Comparison of ENCODE assay signal across 2 cellular contexts in the genomic region with DNA sequence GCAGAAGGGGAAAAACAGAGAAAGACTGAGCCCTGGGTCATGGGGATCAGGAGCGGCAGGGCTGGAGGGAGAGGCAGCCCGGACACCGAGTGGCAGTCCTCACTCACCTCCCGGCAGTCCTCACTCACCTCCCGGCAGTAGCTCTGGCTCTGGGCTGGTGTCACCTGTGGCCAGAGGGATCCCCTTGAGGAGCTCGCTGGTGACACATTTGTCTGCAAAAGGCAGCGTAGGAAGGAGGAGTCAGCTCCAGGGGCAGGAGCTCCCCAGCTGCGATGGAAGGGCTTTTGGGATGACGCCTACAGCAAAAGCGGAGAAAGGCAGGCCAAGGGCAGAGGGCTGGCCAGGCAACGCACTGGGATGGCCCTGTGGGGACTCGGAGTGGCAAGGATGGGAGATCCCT.
TF ChIP-seq lines count a peak whose summit lies in the region.

No MANE protein-coding gene starts in this region.

TF ChIP-seq in SK-N-SH, 30 proteins besides CTCF, POLR2A, EP300 and RAD21 (continued from another document):
- TF ChIP-seq, protein P1, sequence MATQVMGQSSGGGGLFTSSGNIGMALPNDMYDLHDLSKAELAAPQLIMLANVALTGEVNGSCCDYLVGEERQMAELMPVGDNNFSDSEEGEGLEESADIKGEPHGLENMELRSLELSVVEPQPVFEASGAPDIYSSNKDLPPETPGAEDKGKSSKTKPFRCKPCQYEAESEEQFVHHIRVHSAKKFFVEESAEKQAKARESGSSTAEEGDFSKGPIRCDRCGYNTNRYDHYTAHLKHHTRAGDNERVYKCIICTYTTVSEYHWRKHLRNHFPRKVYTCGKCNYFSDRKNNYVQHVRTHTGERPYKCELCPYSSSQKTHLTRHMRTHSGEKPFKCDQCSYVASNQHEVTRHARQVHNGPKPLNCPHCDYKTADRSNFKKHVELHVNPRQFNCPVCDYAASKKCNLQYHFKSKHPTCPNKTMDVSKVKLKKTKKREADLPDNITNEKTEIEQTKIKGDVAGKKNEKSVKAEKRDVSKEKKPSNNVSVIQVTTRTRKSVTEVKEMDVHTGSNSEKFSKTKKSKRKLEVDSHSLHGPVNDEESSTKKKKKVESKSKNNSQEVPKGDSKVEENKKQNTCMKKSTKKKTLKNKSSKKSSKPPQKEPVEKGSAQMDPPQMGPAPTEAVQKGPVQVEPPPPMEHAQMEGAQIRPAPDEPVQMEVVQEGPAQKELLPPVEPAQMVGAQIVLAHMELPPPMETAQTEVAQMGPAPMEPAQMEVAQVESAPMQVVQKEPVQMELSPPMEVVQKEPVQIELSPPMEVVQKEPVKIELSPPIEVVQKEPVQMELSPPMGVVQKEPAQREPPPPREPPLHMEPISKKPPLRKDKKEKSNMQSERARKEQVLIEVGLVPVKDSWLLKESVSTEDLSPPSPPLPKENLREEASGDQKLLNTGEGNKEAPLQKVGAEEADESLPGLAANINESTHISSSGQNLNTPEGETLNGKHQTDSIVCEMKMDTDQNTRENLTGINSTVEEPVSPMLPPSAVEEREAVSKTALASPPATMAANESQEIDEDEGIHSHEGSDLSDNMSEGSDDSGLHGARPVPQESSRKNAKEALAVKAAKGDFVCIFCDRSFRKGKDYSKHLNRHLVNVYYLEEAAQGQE (IDR thresholded peaks at IDR 0.05; ENCODE audit: low read depth, low read length) = no peak
- TF ChIP-seq, protein P2, sequence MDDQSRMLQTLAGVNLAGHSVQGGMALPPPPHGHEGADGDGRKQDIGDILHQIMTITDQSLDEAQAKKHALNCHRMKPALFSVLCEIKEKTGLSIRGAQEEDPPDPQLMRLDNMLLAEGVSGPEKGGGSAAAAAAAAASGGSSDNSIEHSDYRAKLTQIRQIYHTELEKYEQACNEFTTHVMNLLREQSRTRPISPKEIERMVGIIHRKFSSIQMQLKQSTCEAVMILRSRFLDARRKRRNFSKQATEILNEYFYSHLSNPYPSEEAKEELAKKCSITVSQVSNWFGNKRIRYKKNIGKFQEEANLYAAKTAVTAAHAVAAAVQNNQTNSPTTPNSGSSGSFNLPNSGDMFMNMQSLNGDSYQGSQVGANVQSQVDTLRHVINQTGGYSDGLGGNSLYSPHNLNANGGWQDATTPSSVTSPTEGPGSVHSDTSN (IDR thresholded peaks at IDR 0.05) = no peak
- no peak for TF ChIP-seq NFIC (IDR thresholded peaks at IDR 0.05; ENCODE audit: borderline replicate concordance)
- TF ChIP-seq TCF12 (IDR thresholded peaks at IDR 0.05) = no peak
- TF ChIP-seq NRF1 (IDR thresholded peaks at IDR 0.05; ENCODE audit: low read depth, low read length) = no peak
- no peak for TF ChIP-seq GABPA (IDR thresholded peaks at IDR 0.05; ENCODE audit: low read depth)
- no peak for TF ChIP-seq GATA2 (CRISPR knock-in tag; IDR thresholded peaks at IDR 0.05)
- no peak for TF ChIP-seq RCOR1 (IDR thresholded peaks at IDR 0.05; ENCODE audit: low read length)
- TF ChIP-seq, protein P3, sequence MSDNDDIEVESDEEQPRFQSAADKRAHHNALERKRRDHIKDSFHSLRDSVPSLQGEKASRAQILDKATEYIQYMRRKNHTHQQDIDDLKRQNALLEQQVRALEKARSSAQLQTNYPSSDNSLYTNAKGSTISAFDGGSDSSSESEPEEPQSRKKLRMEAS (IDR thresholded peaks at IDR 0.05; ENCODE audit: low read depth) = no peak
TF ChIP-seq in SK-N-SH: peak in this region for 0.

TF ChIP-seq in SK-N-SH treated with all-trans-retinoic acid at 6 μM for 48 hours, 23 proteins besides CTCF, POLR2A, EP300 and RAD21 (continued from another document):
- no peak for TF ChIP-seq ZFP3 (CRISPR knock-in tag; IDR thresholded peaks at IDR 0.05)
- no peak for TF ChIP-seq ISL1 (CRISPR knock-in tag; IDR thresholded peaks at IDR 0.05)
- TF ChIP-seq, protein P4, sequence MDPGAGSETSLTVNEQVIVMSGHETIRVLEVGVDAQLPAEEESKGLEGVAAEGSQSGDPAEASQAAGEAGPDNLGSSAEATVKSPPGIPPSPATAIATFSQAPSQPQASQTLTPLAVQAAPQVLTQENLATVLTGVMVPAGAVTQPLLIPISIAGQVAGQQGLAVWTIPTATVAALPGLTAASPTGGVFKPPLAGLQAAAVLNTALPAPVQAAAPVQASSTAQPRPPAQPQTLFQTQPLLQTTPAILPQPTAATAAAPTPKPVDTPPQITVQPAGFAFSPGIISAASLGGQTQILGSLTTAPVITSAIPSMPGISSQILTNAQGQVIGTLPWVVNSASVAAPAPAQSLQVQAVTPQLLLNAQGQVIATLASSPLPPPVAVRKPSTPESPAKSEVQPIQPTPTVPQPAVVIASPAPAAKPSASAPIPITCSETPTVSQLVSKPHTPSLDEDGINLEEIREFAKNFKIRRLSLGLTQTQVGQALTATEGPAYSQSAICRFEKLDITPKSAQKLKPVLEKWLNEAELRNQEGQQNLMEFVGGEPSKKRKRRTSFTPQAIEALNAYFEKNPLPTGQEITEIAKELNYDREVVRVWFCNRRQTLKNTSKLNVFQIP (CRISPR knock-in tag; IDR thresholded peaks at IDR 0.05; ENCODE audit: borderline replicate concordance, low read depth) = no peak
